ENCODE assay signal across 23 cellular contexts in the genomic region with DNA sequence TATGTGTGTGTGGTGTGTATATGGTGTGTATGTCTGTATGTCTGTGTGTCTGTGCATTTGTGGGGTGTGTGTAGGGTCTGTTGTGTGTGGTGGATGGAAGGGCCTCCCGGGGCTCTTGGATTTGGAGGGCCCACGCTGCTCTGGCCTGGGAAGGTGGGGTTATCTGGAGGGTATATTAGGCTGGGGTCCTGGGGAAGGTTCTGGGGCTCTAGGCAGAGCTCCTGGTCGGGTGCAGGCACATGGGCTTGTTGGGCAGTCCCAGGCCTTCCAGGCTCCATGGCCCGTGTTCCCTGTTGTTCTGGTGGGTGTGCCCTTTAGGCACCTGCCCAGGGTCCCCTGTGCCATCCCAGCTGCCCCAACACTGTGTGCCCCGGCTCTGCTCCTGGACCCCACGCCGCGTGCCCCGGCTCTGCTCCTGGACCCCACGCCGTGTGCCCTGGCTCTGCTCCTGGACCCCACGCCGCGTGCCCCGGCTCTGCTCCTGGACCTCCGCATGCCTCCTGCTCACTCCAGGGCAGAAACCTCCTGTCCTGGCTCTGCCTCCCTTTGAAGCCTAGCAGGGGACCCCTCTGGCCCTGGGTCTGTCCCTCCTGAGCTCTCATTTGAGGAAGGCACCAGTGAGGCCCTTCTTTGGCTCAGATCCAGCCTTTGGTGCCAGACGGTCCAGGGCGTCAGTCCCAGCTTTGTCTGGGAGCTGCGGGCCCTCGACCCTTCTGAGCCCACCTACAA. TPM values are rescaled to one million over a fixed set of nuclear protein-coding genes. Genes with fewer than 3 reads are reported as not detected.
DNase-seq lines count a peak whose midpoint lies in the region; ATAC-seq and TF ChIP-seq lines count a peak whose summit lies in the region.
"Had no signal": no experiment of that assay in that cellular context is flagged by ENCODE, and none has a peak within 500 bp of the region (broad histone marks: within the 10 kb centered on the region; RNA-seq: fewer than 3 reads in every experiment).

No MANE protein-coding gene starts in this region.

- DNase-seq in Right ventricle myocardium superior = peak; percentile 10
- no peak for DNase-seq in left cardiac atrium
- peak; percentile 80 for DNase-seq in RWPE2 (ENCODE audit: low spot score)
- DNase-seq in glutamatergic neuron = no peak
- DNase-seq in osteoblast (ENCODE audit: insufficient read length, low spot score, missing footprints) = peak; percentile 53
- DNase-seq in esophagus muscularis mucosa (ENCODE audit: extremely low spot score) = no peak
- DNase-seq: EL, GF-D8, KG1, NCI-H1092, NCI-H1436, NCI-H1930, NCI-H226, NCI-H510A treated with DMSO at 0.1 percent for 48 hours, NCI-H748 treated with DMSO at 0.1 percent for 48 hours, Peyer's patch had no signal

- H3K36me3 Mint-ChIP-seq in glutamatergic neuron (ENCODE audit: unreplicated experiment) = no peaks in the 10 kb centered on the region
- H3K36me3 Mint-ChIP-seq: CD14-positive monocyte had no signal

- peaks cover 2% of the 10 kb centered on the region for H3K27me3 ChIP-seq in RWPE2 (ENCODE audit: insufficient read depth, poor library complexity, severe bottlenecking)
- H3K27me3 ChIP-seq in osteoblast (ENCODE audit: insufficient read depth, low read length) = no peaks in the 10 kb centered on the region
- peaks cover 0 to 67% (median 5%) of the 10 kb centered on the region in 4 donors for H3K27me3 ChIP-seq in esophagus muscularis mucosa
- H3K27me3 ChIP-seq: Peyer's patch had no signal

- peaks cover 23% of the 10 kb centered on the region for H3K27me3 Mint-ChIP-seq in glutamatergic neuron (ENCODE audit: unreplicated experiment)

- TF ChIP-seq POLR2A in esophagus muscularis mucosa (IDR thresholded peaks at IDR 0.05; ENCODE audit: low read depth) = no peak

- no peaks in the 10 kb centered on the region for H3K9me3 ChIP-seq in RWPE2 (ENCODE audit: severe bottlenecking)
- H3K9me3 ChIP-seq in osteoblast (ENCODE audit: low read depth, low read length) = no peaks in the 10 kb centered on the region
- no peaks in the 10 kb centered on the region for H3K9me3 ChIP-seq in esophagus muscularis mucosa
- H3K9me3 ChIP-seq: A549, Peyer's patch had no signal

- ATAC-seq in Right ventricle myocardium superior (ENCODE audit: poor library complexity) = no peak
- no peak for ATAC-seq in left cardiac atrium
- ATAC-seq in RWPE2 (ENCODE audit: low read depth) = 0 out of 3 replicates have a peak, but pooled peaks have one; percentile 1
- ATAC-seq in HG02885 (IDR thresholded peaks at IDR 0.05; ENCODE audit: poor library complexity, unreplicated experiment) = no peak
- ATAC-seq in GM21367 (IDR thresholded peaks at IDR 0.05; ENCODE audit: unreplicated experiment) = no peak
- ATAC-seq: A549, Right ventricle myocardium inferior had no signal

- H3K4me1 Mint-ChIP-seq in glutamatergic neuron (ENCODE audit: low read depth, unreplicated experiment) = peaks cover 32% of the 10 kb centered on the region
- H3K4me1 Mint-ChIP-seq: B cell, CD14-positive monocyte had no signal

- 82% methylated on average over 20 of the region's 20 CpGs for WGBS in esophagus muscularis mucosa

- H2AFZ ChIP-seq in osteoblast (ENCODE audit: low read length) = no peak overlapping the region

- H3K4me1 ChIP-seq in RWPE2 (ENCODE audit: insufficient read depth, poor library complexity, severe bottlenecking) (peaks cover 16% of the 10 kb centered on the region), osteoblast (ENCODE audit: insufficient read depth, low read length) (no peaks in the 10 kb centered on the region), esophagus muscularis mucosa (no peaks in the 10 kb centered on the region)
- H3K4me1 ChIP-seq: A549, Peyer's patch had no signal

- no peak for TF ChIP-seq CTCF in RWPE2 (IDR thresholded peaks at IDR 0.05; ENCODE audit: poor library complexity, severe bottlenecking)
- no peak for TF ChIP-seq CTCF in glutamatergic neuron (IDR thresholded peaks at IDR 0.05; ENCODE audit: partially characterized antibody, unreplicated experiment)
- no peak for TF ChIP-seq CTCF in osteoblast (IDR thresholded peaks at IDR 0.05; ENCODE audit: extremely low read depth, low read depth, low read length)
- TF ChIP-seq CTCF in esophagus muscularis mucosa (IDR thresholded peaks at IDR 0.05) = no peak

- TF ChIP-seq EP300 in esophagus muscularis mucosa (IDR thresholded peaks at IDR 0.05) = no peak

- no peak overlapping the region for H3K4me2 ChIP-seq in osteoblast (ENCODE audit: insufficient read depth, low read length)
- H3K4me2 ChIP-seq: A549 had no signal

- H3K27ac ChIP-seq in RWPE2 (ENCODE audit: poor library complexity, severe bottlenecking) (no peak overlapping the region), osteoblast (ENCODE audit: low read depth, low read length) (no peak overlapping the region), esophagus muscularis mucosa (replicated peaks in 1 of 4) (no peak overlapping the region)
- H3K27ac ChIP-seq: A549, Peyer's patch had no signal

- H3K27ac Mint-ChIP-seq in glutamatergic neuron (ENCODE audit: unreplicated experiment) = peak overlapping the region; percentile 75
- H3K27ac Mint-ChIP-seq: B cell, CD14-positive monocyte had no signal

- intact Hi-C loops in Right ventricle myocardium superior (cut with DNase I) = no loop called here
- intact Hi-C loops in left cardiac atrium (cut with DNase I) = no loop called here
- intact Hi-C loops in esophagus muscularis mucosa (cut with DNase I) = no loop called here

- peak overlapping the region; percentile 9 for H3K4me3 Mint-ChIP-seq in glutamatergic neuron (ENCODE audit: unreplicated experiment)
- H3K4me3 Mint-ChIP-seq: B cell, CD14-positive monocyte had no signal

- H3K4me3 ChIP-seq in RWPE2 (ENCODE audit: severe bottlenecking) (no peak overlapping the region), osteoblast (ENCODE audit: insufficient read depth, low read length) (no peak overlapping the region), esophagus muscularis mucosa (no peak overlapping the region)
- H3K4me3 ChIP-seq: A549, Peyer's patch had no signal

- H3K36me3 ChIP-seq in RWPE2 (ENCODE audit: low read depth) = no peaks in the 10 kb centered on the region
- H3K36me3 ChIP-seq in osteoblast (ENCODE audit: insufficient read depth, low read length) = no peaks in the 10 kb centered on the region
- H3K36me3 ChIP-seq in esophagus muscularis mucosa = no peaks in the 10 kb centered on the region
- H3K36me3 ChIP-seq: Peyer's patch had no signal

- peaks cover 20% of the 10 kb centered on the region for H3K9me3 Mint-ChIP-seq in glutamatergic neuron (ENCODE audit: unreplicated experiment)

- peaks cover 4% of the 10 kb centered on the region for H4K20me1 ChIP-seq in osteoblast (ENCODE audit: insufficient read depth, low read length)

- no peaks in the 10 kb centered on the region for H3K79me2 ChIP-seq in osteoblast (ENCODE audit: insufficient read depth, low read length)

RNA-seq across cellular contexts. Expression of a gene that starts 10.2 kb away (rescaled TPM):
- 0.40 TPM for total RNA-seq in Right ventricle myocardium superior
- under 1 TPM; 0.21 to 0.34 TPM for total RNA-seq in left cardiac atrium
- total RNA-seq in glutamatergic neuron (ENCODE audit: unreplicated experiment) = 159 TPM
- total RNA-seq in osteoblast = not detected in 2 replicates
- not detected for total RNA-seq in esophagus muscularis mucosa

RNA-seq across cellular contexts. Expression of a gene that starts 46.7 kb away (rescaled TPM):
- not detected for total RNA-seq in Right ventricle myocardium superior
- not detected for total RNA-seq in left cardiac atrium
- not detected for total RNA-seq in glutamatergic neuron (ENCODE audit: unreplicated experiment)
- not detected in 2 replicates for total RNA-seq in osteoblast
- not detected for total RNA-seq in esophagus muscularis mucosa
- total RNA-seq: B cell, Peyer's patch, Right ventricle myocardium inferior, SK-MEL-5 had no signal

Comparison
In these comparisons a context has a peak if more than half of its experiments do, and no peak if none do; other contexts are left out.
1. DNase-seq: peak in Right ventricle myocardium superior (single experiment), RWPE2 (single experiment) and osteoblast (single experiment); none in left cardiac atrium (single experiment), glutamatergic neuron (single experiment) and esophagus muscularis mucosa (single experiment).
2. RNA of a gene that starts 10.2 kb away (total RNA-seq): 159 TPM in glutamatergic neuron (single experiment); 0.40 TPM in Right ventricle myocardium superior (single experiment), 0.21 to 0.34 TPM in left cardiac atrium, not detected in osteoblast and not detected in esophagus muscularis mucosa; every median in the first group is over 100 times any median in the second.